ENCODE assay signal across 8 cellular contexts in genomic region chr13:30616927-30617314, GRCh38. TPM values are rescaled to one million over a fixed set of nuclear protein-coding genes. Genes with fewer than 3 reads are reported as not detected.
DNase-seq lines count a peak whose midpoint lies in the region; ATAC-seq, FAIRE-seq and TF ChIP-seq lines count a peak whose summit lies in the region.

No MANE protein-coding gene starts in this region.

- H3K36me3 ChIP-seq in ectodermal cell (ENCODE audit: control insufficient read depth, insufficient read depth, low read length): no peaks in the 10 kb centered on the region
- peaks cover 0 to under 1% of the 10 kb centered on the region in 2 experiments; a peak in 2 of 5 replicates for H3K36me3 ChIP-seq in HepG2 (replicated peaks in 1 of 2; ENCODE audit: control insufficient read depth in 1 of 2, insufficient read depth in 2 of 2, low read length in 2 of 2)
- peaks cover 0 to 4% (median 1%) of the 10 kb centered on the region in 4 donors for H3K36me3 ChIP-seq in stomach

- H3K4me1 ChIP-seq in ectodermal cell (ENCODE audit: control insufficient read depth, insufficient read depth, low read length) (peaks cover 14% of the 10 kb centered on the region), HepG2 (ENCODE audit: insufficient read depth, low read length) (peaks cover 34% of the 10 kb centered on the region), stomach (peaks cover 16 to 51% (median 31%) of the 10 kb centered on the region in 4 donors)

- H2AFZ ChIP-seq in HepG2 (ENCODE audit: low read length): no peak overlapping the region

- FAIRE-seq in GM12891 (lab: Jason Lieb, UNC): no peak
- peak; percentile 57 for FAIRE-seq in HepG2 (lab: Jason Lieb, UNC)

- TF ChIP-seq POLR2A in GM12891 (IDR thresholded peaks at IDR 0.05; ENCODE audit: low read depth, low read length): peak; percentile 97
- peak; percentile 50 to 95; a peak in 1 of 4 replicates for TF ChIP-seq POLR2A in HepG2 (IDR thresholded peaks at IDR 0.05; ENCODE audit: insufficient read depth in 1 of 2, low read depth in 2 of 2, low read length in 2 of 2)
- TF ChIP-seq POLR2A in stomach (IDR thresholded peaks at IDR 0.05): peak in 2 of 4 donors; percentile 45 to 71

- ATAC-seq in HG02870 (IDR thresholded peaks at IDR 0.05; ENCODE audit: unreplicated experiment) (peak; percentile 12), HepG2 (peak; percentile 67)

- POLR2A ChIA-PET in HepG2 (lab: Yijun Ruan, JAX): interaction anchor here (0.7 to 2.7 kb wide), 14 partner anchors 9 to 309 kb away, joined by 3 to 11 read pairs (median 4); partner anchors contain the start of genes HMGB1 and KATNAL1

- H3K27me3 ChIP-seq in ectodermal cell (ENCODE audit: control insufficient read depth, insufficient read depth, low read length, poor library complexity, severe bottlenecking): no peaks in the 10 kb centered on the region
- no peaks in the 10 kb centered on the region; a peak in 2 of 5 replicates for H3K27me3 ChIP-seq in HepG2 (ENCODE audit: control insufficient read depth in 1 of 2, insufficient read depth in 2 of 2, low read length in 2 of 2)
- H3K27me3 ChIP-seq in stomach: no peaks in the 10 kb centered on the region

- H3K9me3 ChIP-seq in ectodermal cell (ENCODE audit: control insufficient read depth, low read length) (no peaks in the 10 kb centered on the region), HepG2 (ENCODE audit: low read length) (no peaks in the 10 kb centered on the region), stomach (no peaks in the 10 kb centered on the region)

- BruUV-seq in HepG2 (replicated peaks; lab: Mats Ljungman, UMichigan): no TSS peak

- peak overlapping the region; percentile 100 for H3K27ac ChIP-seq in ectodermal cell (ENCODE audit: insufficient read depth, low read depth, low read length, poor library complexity, severe bottlenecking)
- peak overlapping the region; percentile 99 for H3K27ac ChIP-seq in HepG2 (ENCODE audit: extremely low read length, insufficient read depth, low read length)
- H3K27ac ChIP-seq in stomach: peak overlapping the region; percentile 97 to 100 (median 100)

- CTCF ChIA-PET in HepG2 (lab: Yijun Ruan, JAX; ENCODE audit: low intra/inter-chr PET ratio, low total read pairs): no interaction called here

- peak overlapping the region; percentile 88 for H3K4me2 ChIP-seq in HepG2 (ENCODE audit: low read depth, low read length)

- H3K4me3 ChIP-seq in ectodermal cell (ENCODE audit: insufficient read depth, low read depth, low read length) (peak overlapping the region; percentile 91), HepG2 (replicated peaks in 1 of 3; ENCODE audit: insufficient read depth in 1 of 3, low read depth in 2 of 3, low read length in 3 of 3) (peak overlapping the region; percentile 63 to 77 (median 69)), stomach (peak overlapping the region; percentile 67 to 91 (median 91))

- no peaks in the 10 kb centered on the region for H4K20me1 ChIP-seq in HepG2 (ENCODE audit: insufficient read depth, low read length)

- TF ChIP-seq EP300 in HepG2 (IDR thresholded peaks at IDR 0.05; ENCODE audit: low read depth in 2 of 2, low read length in 2 of 2) (no peak), HepG2 (CRISPR knock-in tag; IDR thresholded peaks at IDR 0.05; ENCODE audit: borderline replicate concordance) (no peak), stomach (IDR thresholded peaks at IDR 0.05) (peak; percentile 58)

- DNase-seq in AG08396 (ENCODE audit: low spot score) (peak; percentile 71), GM12891 (ENCODE audit: insufficient read length, low spot score) (no peak), NCI-H1417 treated with DMSO at 0.1 percent for 48 hours (lab: John Stamatoyannopoulos, UW) (peak; percentile 42), SW480 (ENCODE audit: low spot score) (peak; percentile 97), HepG2 (ENCODE audit: low spot score) (peak; percentile 90), stomach (peak; percentile 65)

- TF ChIP-seq CTCF in HepG2 (CRISPR knock-in tag; IDR thresholded peaks at IDR 0.05) (no peak), stomach (IDR thresholded peaks at IDR 0.05) (no peak)

- H3K79me2 ChIP-seq in HepG2 (ENCODE audit: insufficient read depth, low read length): peaks cover 66% of the 10 kb centered on the region

- no peak for TF ChIP-seq RAD21 in HepG2 (CRISPR knock-in tag; IDR thresholded peaks at IDR 0.05)

- peak overlapping the region; percentile 93 for H3K9ac ChIP-seq in HepG2 (ENCODE audit: insufficient read depth, low read depth, low read length)

- intact Hi-C loops in HepG2 (cut with micrococcal nuclease; ENCODE audit: unreplicated experiment) (loop anchor here (1.0 to 5.0 kb wide), 5 partner anchors 56 to 1020 kb away; partner anchors contain the start of gene SLC7A1), stomach (cut with DNase I; ENCODE audit: low total_unique reads) (no loop called here)

- in situ Hi-C loops in HepG2 (cut with HindIII; ENCODE audit: extremely low pct_ligation_motif_present, low pct_unique_long_range_greater_than_20kb): loop anchor here (10.0 kb wide), 1 partner anchor 428 kb away; no protein-coding TSS in a partner anchor

- WGBS in ectodermal cell, 2 experiments: 0% methylated on average over 12 of the region's 12 CpGs
- WGBS in HepG2 (ENCODE audit: low lambda C conversion rate): 0% methylated on average over 12 of the region's 12 CpGs
- WGBS in stomach, 5 donors: 0 to 1% (median 0%) methylated on average over 12 of the region's 12 CpGs

TF ChIP-seq in GM12891, 5 proteins besides CTCF, POLR2A, EP300 and RAD21:
- TF ChIP-seq SPI1 (IDR thresholded peaks at IDR 0.05; ENCODE audit: low read depth, low read length): no peak
- 0 out of 2 replicates have a peak, but pooled peaks have one; percentile 0 for TF ChIP-seq TAF1 (IDR thresholded peaks at IDR 0.05; ENCODE audit: low read depth, low read length)
- peak; percentile 84 for TF ChIP-seq POLR2AphosphoS5 (IDR thresholded peaks at IDR 0.05; ENCODE audit: low read depth, low read length)

TF ChIP-seq in HepG2, 621 proteins besides CTCF, POLR2A, EP300 and RAD21 (continues in another document):
- TF ChIP-seq ZNF350 (CRISPR knock-in tag; IDR thresholded peaks at IDR 0.05; ENCODE audit: borderline replicate concordance, low read depth) (no peak), NFIC (IDR thresholded peaks at IDR 0.05; ENCODE audit: low read length) (peak; percentile 32; the same call in 1 of the 2 replicates), BCL6 (CRISPR knock-in tag; IDR thresholded peaks at IDR 0.05) (peak; percentile 83), SIX1 (CRISPR knock-in tag; IDR thresholded peaks at IDR 0.05; ENCODE audit: borderline replicate concordance) (no peak), MYNN (CRISPR knock-in tag; IDR thresholded peaks at IDR 0.05; ENCODE audit: low read depth) (peak; percentile 7; the same call in 1 of the 2 replicates)
- TF ChIP-seq, protein P1, sequence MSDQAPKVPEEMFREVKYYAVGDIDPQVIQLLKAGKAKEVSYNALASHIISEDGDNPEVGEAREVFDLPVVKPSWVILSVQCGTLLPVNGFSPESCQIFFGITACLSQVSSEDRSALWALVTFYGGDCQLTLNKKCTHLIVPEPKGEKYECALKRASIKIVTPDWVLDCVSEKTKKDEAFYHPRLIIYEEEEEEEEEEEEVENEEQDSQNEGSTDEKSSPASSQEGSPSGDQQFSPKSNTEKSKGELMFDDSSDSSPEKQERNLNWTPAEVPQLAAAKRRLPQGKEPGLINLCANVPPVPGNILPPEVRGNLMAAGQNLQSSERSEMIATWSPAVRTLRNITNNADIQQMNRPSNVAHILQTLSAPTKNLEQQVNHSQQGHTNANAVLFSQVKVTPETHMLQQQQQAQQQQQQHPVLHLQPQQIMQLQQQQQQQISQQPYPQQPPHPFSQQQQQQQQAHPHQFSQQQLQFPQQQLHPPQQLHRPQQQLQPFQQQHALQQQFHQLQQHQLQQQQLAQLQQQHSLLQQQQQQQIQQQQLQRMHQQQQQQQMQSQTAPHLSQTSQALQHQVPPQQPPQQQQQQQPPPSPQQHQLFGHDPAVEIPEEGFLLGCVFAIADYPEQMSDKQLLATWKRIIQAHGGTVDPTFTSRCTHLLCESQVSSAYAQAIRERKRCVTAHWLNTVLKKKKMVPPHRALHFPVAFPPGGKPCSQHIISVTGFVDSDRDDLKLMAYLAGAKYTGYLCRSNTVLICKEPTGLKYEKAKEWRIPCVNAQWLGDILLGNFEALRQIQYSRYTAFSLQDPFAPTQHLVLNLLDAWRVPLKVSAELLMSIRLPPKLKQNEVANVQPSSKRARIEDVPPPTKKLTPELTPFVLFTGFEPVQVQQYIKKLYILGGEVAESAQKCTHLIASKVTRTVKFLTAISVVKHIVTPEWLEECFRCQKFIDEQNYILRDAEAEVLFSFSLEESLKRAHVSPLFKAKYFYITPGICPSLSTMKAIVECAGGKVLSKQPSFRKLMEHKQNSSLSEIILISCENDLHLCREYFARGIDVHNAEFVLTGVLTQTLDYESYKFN (CRISPR knock-in tag; conservative IDR thresholded peaks at IDR 0.05): no peak

RNA-seq across cellular contexts. Expression of gene USPL1, which starts 0.8 kb away (rescaled TPM):
- 5.7 TPM for polyA plus RNA-seq in GM12891 (2012; ENCODE audit: low read depth, missing spikeins)
- polyA plus RNA-seq in ectodermal cell (2013, experiment 1 of 4): 26.0 TPM
- 27.8 TPM for polyA plus RNA-seq in ectodermal cell (2013, experiment 2 of 4)
- polyA plus RNA-seq in ectodermal cell (2013, experiment 3 of 4): 22.3 TPM
- polyA plus RNA-seq in ectodermal cell (2013, experiment 4 of 4): 26.2 TPM
- total RNA-seq in HepG2 (2016; rRNA removed; fragmentation: Illumina TruSeq; extraction: Trizol) (13.7 and 18.3 TPM in 2 replicates), stomach (10 to 100 TPM in 4 of 5 donors, 1 to 10 TPM in 1; 6.4 to 33.9 (median 16.3) TPM)
- 5.2 and 7.8 TPM in 2 replicates for total RNA-seq in HepG2 (2016; cell fraction: cytosol; rRNA removed; fragmentation: Illumina TruSeq; extraction: Trizol; ENCODE audit: low read depth)
- total RNA-seq in HepG2 (2016; cell fraction: insoluble cytoplasmic fraction; rRNA removed; fragmentation: Illumina TruSeq; extraction: Trizol): 13.0 and 18.8 TPM in 2 replicates
- 7.1 and 7.5 TPM in 2 replicates for total RNA-seq in HepG2 (2016; cell fraction: membrane; rRNA removed; fragmentation: Illumina TruSeq; extraction: Trizol)
- total RNA-seq in HepG2 (2016; cell fraction: nucleus; rRNA removed; fragmentation: Illumina TruSeq; extraction: Trizol): 15.9 and 19.0 TPM in 2 replicates
- polyA plus RNA-seq in HepG2 (2011; rRNA removed) (14.0 and 15.9 TPM in 2 replicates), stomach (1 to 10 TPM; 5.5 to 7.4 (median 6.1) TPM)
- polyA plus RNA-seq in HepG2 (2011; cell fraction: cytosol; rRNA removed): 5.9 and 8.3 TPM in 2 replicates
- polyA plus RNA-seq in HepG2 (2011; cell fraction: nucleus; rRNA removed): 21.1 and 22.4 TPM in 2 replicates
- 11.9 and 12.6 TPM in 2 replicates for polyA plus RNA-seq in HepG2 (2012)
- 0.46 and 0.81 TPM in 2 replicates for polyA plus RNA-seq in HepG2 (2016; cell fraction: cytosol; fragmentation: Illumina TruSeq; extraction: Trizol; ENCODE audit: low read depth)
- polyA plus RNA-seq in HepG2 (2016; cell fraction: insoluble cytoplasmic fraction; fragmentation: Illumina TruSeq; extraction: Trizol; ENCODE audit: low read depth): 13.6 and 13.8 TPM in 2 replicates
- 1.7 and 2.0 TPM in 2 replicates for polyA plus RNA-seq in HepG2 (2016; cell fraction: membrane; fragmentation: Illumina TruSeq; extraction: Trizol; ENCODE audit: low read depth)
- polyA plus RNA-seq in HepG2 (2016; cell fraction: nucleus; fragmentation: Illumina TruSeq; extraction: Trizol; ENCODE audit: insufficient read depth, low read depth): 26.5 and 28.1 TPM in 2 replicates
- polyA minus RNA-seq in HepG2 (2011; rRNA and poly(A)+ RNA removed; ENCODE audit: low replicate concordance): 6.2 and 6.4 TPM in 2 replicates
- 7.7 and 8.2 TPM in 2 replicates for polyA minus RNA-seq in HepG2 (2011; cell fraction: cytosol; rRNA and poly(A)+ RNA removed)
- polyA minus RNA-seq in HepG2 (2011; cell fraction: nucleus; rRNA and poly(A)+ RNA removed): 29.2 and 38.0 TPM in 2 replicates
